ENCODE assay signal across 19 cellular contexts in genomic region chr15:100934166-100934565, GRCh38.
"Had no signal": no experiment of that assay in that cellular context is flagged by ENCODE, and none has a peak within 500 bp of the region (broad histone marks: within the 10 kb centered on the region; RNA-seq: fewer than 3 reads in every experiment).

No MANE protein-coding gene starts in this region.

- H3K36me3 ChIP-seq: prostate gland, right atrium auricular region, suprapubic skin, uterus had no signal

- H3K9me3 ChIP-seq: prostate gland, suprapubic skin, transverse colon had no signal

- FAIRE-seq: colon, kidney had no signal

- H3K4me3 ChIP-seq: prostate gland, right atrium auricular region, suprapubic skin, transverse colon, uterus had no signal

- H3K27me3 ChIP-seq: right atrium auricular region, suprapubic skin, transverse colon, uterus had no signal

- H3K4me1 ChIP-seq: prostate gland, right atrium auricular region, uterus had no signal

- DNase-seq: activated CD8-positive, alpha-beta T cell treated with anti-CD3 and anti-CD28 coated beads for 36 hours; activated naive CD4-positive, alpha-beta T cell; activated naive CD8-positive, alpha-beta T cell treated with anti-CD3 and anti-CD28 coated beads, Interleukin-2, amount 10 ng/mL, durations not matched to agents 7 days and 5 days; activated T-cell treated with anti-CD3 and anti-CD28 coated beads, Interleukin-2, amount 50 U/mL, for 1 hour; amygdala; erythroblast; head of caudate nucleus; kidney; nephron progenitor cell; stimulated activated CD4-positive, alpha-beta T cell treated with anti-CD3 and anti-CD28 coated beads, Interleukin-12 subunit alpha, Interleukin-12 subunit beta, amount 100 ng/mL, for 4 hours; stimulated activated CD4-positive, alpha-beta T cell treated with anti-CD3 and anti-CD28 coated beads, Interleukin-1b, Interleukin-23, amount 100 ng/mL, for 48 hours; stimulated activated naive CD8-positive, alpha-beta T cell treated with anti-CD3 and anti-CD28 coated beads, Interleukin-15, amount 100 ng/mL, for 72 hours; T-helper 9 cell; transverse colon; uterus had no signal

- H3K27ac ChIP-seq: prostate gland, right atrium auricular region, suprapubic skin, transverse colon, uterus had no signal
